Comparison of ENCODE assay signal across 21 cellular contexts in the genomic region with DNA sequence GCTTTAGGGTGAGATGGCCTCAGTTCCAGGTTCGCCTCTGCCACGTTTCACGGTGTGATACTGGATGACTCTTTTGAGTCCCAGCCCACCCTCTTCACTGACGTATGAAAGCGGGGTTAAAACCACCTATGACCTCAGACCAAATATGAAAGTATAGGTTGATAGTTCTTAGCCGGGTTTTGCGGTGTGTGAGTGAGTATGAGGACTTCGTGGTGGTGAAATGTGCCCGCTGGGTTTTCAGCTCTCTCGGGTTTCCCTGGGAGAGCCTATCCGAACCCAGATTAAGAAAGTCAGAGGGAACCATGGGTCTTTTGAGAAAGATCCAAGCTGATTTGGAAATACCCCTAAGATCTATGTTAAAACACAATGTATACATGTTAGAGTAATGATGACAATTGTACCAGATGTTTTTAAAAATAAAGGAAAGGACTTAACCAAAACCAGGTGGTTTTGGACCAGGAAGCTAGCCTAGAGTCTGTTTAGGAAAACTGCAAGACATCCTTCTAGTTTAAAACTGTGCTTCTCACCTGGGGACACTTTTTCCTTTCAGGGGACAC. TPM values are rescaled to one million over a fixed set of nuclear protein-coding genes. Genes with fewer than 3 reads are reported as not detected.
DNase-seq lines count a peak whose midpoint lies in the region; ATAC-seq and TF ChIP-seq lines count a peak whose summit lies in the region.
"Had no signal": no experiment of that assay in that cellular context is flagged by ENCODE, and none has a peak within 500 bp of the region (broad histone marks: within the 10 kb centered on the region; RNA-seq: fewer than 3 reads in every experiment).

No MANE protein-coding gene starts in this region.

- H3K4me3 Mint-ChIP-seq in activated T-cell treated with anti-CD3 and anti-CD28 coated beads, Interleukin-2, amount 50 U/mL, for 24 hours = no peak overlapping the region
- no peak overlapping the region for H3K4me3 Mint-ChIP-seq in T-helper 17 cell
- peak overlapping the region; percentile 64 to 81 (median 77) for H3K4me3 Mint-ChIP-seq in immature natural killer cell
- no peak overlapping the region for H3K4me3 Mint-ChIP-seq in stimulated activated naive B cell treated with anti-CD40 and anti-IgM and Interleukin-4, amounts not matched to agents 10 μg/mL and 1 μg/mL and 100 μg/mL, for 72 hours
- H3K4me3 Mint-ChIP-seq: CD4-positive, CD25-positive, alpha-beta regulatory T cell; endodermal cell had no signal

- DNase-seq in activated T-cell treated with anti-CD3 and anti-CD28 coated beads, Interleukin-2, amount 50 U/mL, for 24 hours = no peak
- DNase-seq in activated T-cell treated with anti-CD3 and anti-CD28 coated beads for 4 hours (no peak), T-helper 17 cell (no peak), immature natural killer cell (peak; percentile 89 to 93 (median 91)), hepatocyte (ENCODE audit: low spot score) (no peak), NCI-H774 (lab: John Stamatoyannopoulos, UW) (no peak)
- DNase-seq in stimulated activated naive B cell treated with anti-CD40 and anti-IgM and Interleukin-4, amounts not matched to agents 10 μg/mL and 1 μg/mL and 100 μg/mL, for 72 hours = no peak
- DNase-seq: activated naive CD4-positive, alpha-beta T cell; CD4-positive, CD25-positive, alpha-beta regulatory T cell; DMS53; endodermal cell; NCI-H1436 treated with DMSO at 0.1 percent for 48 hours; NCI-H2171 treated with DMSO at 0.1 percent for 48 hours; SIG-M5; sigmoid colon had no signal

- H3K27me3 Mint-ChIP-seq in activated T-cell treated with anti-CD3 and anti-CD28 coated beads, Interleukin-2, amount 50 U/mL, for 24 hours = no peaks in the 10 kb centered on the region
- H3K27me3 Mint-ChIP-seq in T-helper 17 cell (no peaks in the 10 kb centered on the region), immature natural killer cell (ENCODE audit: low read depth in 3 of 3) (peaks cover 17 to 26% (median 22%) of the 10 kb centered on the region in 3 donors)
- no peaks in the 10 kb centered on the region for H3K27me3 Mint-ChIP-seq in stimulated activated naive B cell treated with anti-CD40 and anti-IgM and Interleukin-4, amounts not matched to agents 10 μg/mL and 1 μg/mL and 100 μg/mL, for 72 hours
- H3K27me3 Mint-ChIP-seq: CD4-positive, CD25-positive, alpha-beta regulatory T cell had no signal

- no peak overlapping the region for H2AFZ ChIP-seq in hepatocyte
- H2AFZ ChIP-seq: parathyroid adenoma had no signal

- ATAC-seq in T-helper 17 cell (peak; percentile 57), HG02642 (IDR thresholded peaks at IDR 0.05; ENCODE audit: poor library complexity, unreplicated experiment) (no peak)
- ATAC-seq in stimulated activated naive B cell treated with anti-CD40 and anti-IgM and Interleukin-4, amounts not matched to agents 10 μg/mL and 1 μg/mL and 100 μg/mL, for 72 hours (replicated peaks) = no peak
- ATAC-seq: HCT116 had no signal

- no peak for TF ChIP-seq CTCF in hepatocyte (IDR thresholded peaks at IDR 0.05; ENCODE audit: poor library complexity)

- H3K4me2 ChIP-seq in hepatocyte = no peak overlapping the region

- H3K36me3 Mint-ChIP-seq in activated T-cell treated with anti-CD3 and anti-CD28 coated beads, Interleukin-2, amount 50 U/mL, for 24 hours (ENCODE audit: low read depth) = peaks cover 54% of the 10 kb centered on the region
- H3K36me3 Mint-ChIP-seq in T-helper 17 cell (ENCODE audit: low read depth) (peaks cover 7% of the 10 kb centered on the region), immature natural killer cell (peaks cover 13 to 25% (median 21%) of the 10 kb centered on the region in 3 donors)
- H3K36me3 Mint-ChIP-seq in stimulated activated naive B cell treated with anti-CD40 and anti-IgM and Interleukin-4, amounts not matched to agents 10 μg/mL and 1 μg/mL and 100 μg/mL, for 72 hours = peaks cover 37 to 65% of the 10 kb centered on the region in 2 donors

- H3K9me3 Mint-ChIP-seq in activated T-cell treated with anti-CD3 and anti-CD28 coated beads, Interleukin-2, amount 50 U/mL, for 24 hours = no peaks in the 10 kb centered on the region
- H3K9me3 Mint-ChIP-seq in immature natural killer cell = no peaks in the 10 kb centered on the region
- no peaks in the 10 kb centered on the region for H3K9me3 Mint-ChIP-seq in stimulated activated naive B cell treated with anti-CD40 and anti-IgM and Interleukin-4, amounts not matched to agents 10 μg/mL and 1 μg/mL and 100 μg/mL, for 72 hours
- H3K9me3 Mint-ChIP-seq: CD4-positive, CD25-positive, alpha-beta regulatory T cell; endodermal cell had no signal

- H4K20me1 ChIP-seq in hepatocyte (ENCODE audit: insufficient read depth, poor library complexity, severe bottlenecking) = no peaks in the 10 kb centered on the region

- H3K4me3 ChIP-seq in hepatocyte = no peak overlapping the region
- H3K4me3 ChIP-seq: ascending aorta, lung, sigmoid colon had no signal

- H3K79me2 ChIP-seq in hepatocyte = no peaks in the 10 kb centered on the region
- H3K79me2 ChIP-seq: parathyroid adenoma had no signal

- peak overlapping the region; percentile 81 for H3K27ac Mint-ChIP-seq in activated T-cell treated with anti-CD3 and anti-CD28 coated beads, Interleukin-2, amount 50 U/mL, for 24 hours
- peak overlapping the region; percentile 77 for H3K27ac Mint-ChIP-seq in T-helper 17 cell
- H3K27ac Mint-ChIP-seq in immature natural killer cell = peak overlapping the region; percentile 94 to 99 (median 97)
- H3K27ac Mint-ChIP-seq in stimulated activated naive B cell treated with anti-CD40 and anti-IgM and Interleukin-4, amounts not matched to agents 10 μg/mL and 1 μg/mL and 100 μg/mL, for 72 hours = peak overlapping the region; percentile 37

- H3K9me3 ChIP-seq in T-helper 17 cell (ENCODE audit: control insufficient read depth, low read length, poor library complexity, severe bottlenecking) = no peaks in the 10 kb centered on the region
- no peaks in the 10 kb centered on the region for H3K9me3 ChIP-seq in hepatocyte (ENCODE audit: low read depth)
- H3K9me3 ChIP-seq: ascending aorta, sigmoid colon had no signal

- peaks cover 4% of the 10 kb centered on the region for H3K4me1 ChIP-seq in hepatocyte (ENCODE audit: insufficient read depth)
- H3K4me1 ChIP-seq: ascending aorta, parathyroid adenoma had no signal

- no peaks in the 10 kb centered on the region for H3K36me3 ChIP-seq in hepatocyte (replicated peaks; ENCODE audit: insufficient read depth, low read depth)

- H3K27me3 ChIP-seq in hepatocyte = no peaks in the 10 kb centered on the region
- H3K27me3 ChIP-seq: ascending aorta, sigmoid colon had no signal

- peaks cover 28% of the 10 kb centered on the region for H3K4me1 Mint-ChIP-seq in activated T-cell treated with anti-CD3 and anti-CD28 coated beads, Interleukin-2, amount 50 U/mL, for 24 hours (ENCODE audit: low read depth)
- peaks cover 14% of the 10 kb centered on the region for H3K4me1 Mint-ChIP-seq in T-helper 17 cell
- peaks cover 73 to 77% of the 10 kb centered on the region in 2 donors for H3K4me1 Mint-ChIP-seq in immature natural killer cell
- H3K4me1 Mint-ChIP-seq in stimulated activated naive B cell treated with anti-CD40 and anti-IgM and Interleukin-4, amounts not matched to agents 10 μg/mL and 1 μg/mL and 100 μg/mL, for 72 hours = peaks cover 0 to 11% of the 10 kb centered on the region in 2 donors

- 86% methylated on average over 11 of the region's 11 CpGs for WGBS in hepatocyte (ENCODE audit: low lambda C conversion rate, missing lambda C conversion rate)

- H3K9me2 ChIP-seq in hepatocyte (replicated peaks; ENCODE audit: insufficient read depth) = no peaks in the 10 kb centered on the region

- no peak overlapping the region for H3K27ac ChIP-seq in hepatocyte
- H3K27ac ChIP-seq: ascending aorta, parathyroid adenoma, sigmoid colon, WERI-Rb-1 had no signal

RNA-seq across cellular contexts. Expression of a gene that starts 25.8 kb away (rescaled TPM):
- total RNA-seq in T-helper 17 cell (1 to 10 TPM; 3.0 to 4.8 TPM), hepatocyte (25.2 and 31.5 TPM in 2 replicates)
- polyA plus RNA-seq in immature natural killer cell (10 to 100 TPM; 25.0 to 31.7 (median 30.9) TPM), hepatocyte (31.0 and 33.5 TPM in 2 replicates)

RNA-seq across cellular contexts. Expression of a gene that starts 25.9 kb away (rescaled TPM):
- total RNA-seq in T-helper 17 cell (10 to 100 TPM; 12.1 to 14.9 TPM), hepatocyte (6.5 and 6.9 TPM in 2 replicates)
- polyA plus RNA-seq in immature natural killer cell (10 to 100 TPM; 33.1 to 65.7 (median 40.6) TPM), hepatocyte (16.8 and 25.6 TPM in 2 replicates)

RNA-seq across cellular contexts. Expression of a gene that starts 46.8 kb away (rescaled TPM):
- total RNA-seq in T-helper 17 cell = 10 to 100 TPM; 13.1 to 14.1 TPM
- 10 to 100 TPM in 1 of 3 donors, 1 to 10 TPM in 2; 6.0 to 15.6 (median 6.5) TPM for polyA plus RNA-seq in immature natural killer cell
- 5.3 and 7.5 TPM in 2 replicates for total RNA-seq in hepatocyte
- 3.2 and 6.4 TPM in 2 replicates for polyA plus RNA-seq in hepatocyte

Comparison
In these comparisons a context has a peak if more than half of its experiments do, and no peak if none do; other contexts are left out.
1. DNase-seq: peak in immature natural killer cell (3 of 3); none in activated T-cell treated with anti-CD3 and anti-CD28 coated beads, Interleukin-2, amount 50 U/mL, for 24 hours (single experiment), activated T-cell treated with anti-CD3 and anti-CD28 coated beads for 4 hours (single experiment), T-helper 17 cell (0 of 3), stimulated activated naive B cell treated with anti-CD40 and anti-IgM and Interleukin-4, amounts not matched to agents 10 μg/mL and 1 μg/mL and 100 μg/mL, for 72 hours (single experiment), hepatocyte (single experiment) and NCI-H774 (single experiment).
2. H3K27ac Mint-ChIP-seq: peak in every context shown above with its lines; median percentile 97 in immature natural killer cell; 81 in activated T-cell treated with anti-CD3 and anti-CD28 coated beads, Interleukin-2, amount 50 U/mL, for 24 hours; 77 in T-helper 17 cell; 37 in stimulated activated naive B cell treated with anti-CD40 and anti-IgM and Interleukin-4, amounts not matched to agents 10 μg/mL and 1 μg/mL and 100 μg/mL, for 72 hours.
3. H3K4me3 Mint-ChIP-seq: peak in immature natural killer cell (5 of 5); none in activated T-cell treated with anti-CD3 and anti-CD28 coated beads, Interleukin-2, amount 50 U/mL, for 24 hours (single experiment), T-helper 17 cell (single experiment) and stimulated activated naive B cell treated with anti-CD40 and anti-IgM and Interleukin-4, amounts not matched to agents 10 μg/mL and 1 μg/mL and 100 μg/mL, for 72 hours (0 of 2).